23 cellular contexts compared by ENCODE assay signal in genomic region chr5:168471785-168472184, GRCh38. TPM values are rescaled to one million over a fixed set of nuclear protein-coding genes. Genes with fewer than 3 reads are reported as not detected.
DNase-seq lines count a peak whose midpoint lies in the region; ATAC-seq and TF ChIP-seq lines count a peak whose summit lies in the region.
"Had no signal": no experiment of that assay in that cellular context is flagged by ENCODE, and none has a peak within 500 bp of the region (broad histone marks: within the 10 kb centered on the region; RNA-seq: fewer than 3 reads in every experiment).

No MANE protein-coding gene starts in this region.

- H3K36me3 Mint-ChIP-seq in MCF 10A (ENCODE audit: insufficient read depth, unreplicated experiment), result peaks cover 33% of the 10 kb centered on the region
- H3K36me3 Mint-ChIP-seq: CD14-positive monocyte had no signal

- intact Hi-C loops in MCF 10A (cut with micrococcal nuclease), result loop anchor here (1.0 to 5.0 kb wide), 4 partner anchors 15 to 831 kb away; partner anchors contain the start of genes RARS1 and SLIT3
- intact Hi-C loops in breast epithelium (cut with DNase I; ENCODE audit: low total_unique reads), result no loop called here
- intact Hi-C loops in lower leg skin (cut with DNase I; ENCODE audit: low total_unique reads), result no loop called here

- H3K9me3 ChIP-seq in breast epithelium (no peaks in the 10 kb centered on the region), SK-N-SH (no peaks in the 10 kb centered on the region)

- no peak for TF ChIP-seq POLR2A in breast epithelium (IDR thresholded peaks at IDR 0.05)
- no peak for TF ChIP-seq POLR2A in lower leg skin (IDR thresholded peaks at IDR 0.05)

- H3K4me3 ChIP-seq in breast epithelium, result no peak overlapping the region
- H3K4me3 ChIP-seq in SK-N-SH (ENCODE audit: low read depth in 2 of 2, low read length in 1 of 2), result no peak overlapping the region
- no peak overlapping the region for H3K4me3 ChIP-seq in fibroblast of the aortic adventitia (ENCODE audit: low read depth, low read length)
- H3K4me3 ChIP-seq in lower leg skin (ENCODE audit: low read depth, poor library complexity, severe bottlenecking), result no peak overlapping the region
- H3K4me3 ChIP-seq: GM23338, neural progenitor cell had no signal

- peak overlapping the region; percentile 43 for H3K4me2 ChIP-seq in SK-N-SH
- H3K4me2 ChIP-seq: GM23338, neural progenitor cell had no signal

- no peaks in the 10 kb centered on the region for H3K4me1 ChIP-seq in breast epithelium
- peaks cover 9 to 17% of the 10 kb centered on the region in 2 experiments for H3K4me1 ChIP-seq in SK-N-SH (ENCODE audit: control insufficient read depth in 1 of 2, insufficient read depth in 2 of 2, low read depth in 1 of 2, low read length in 1 of 2)
- H3K4me1 ChIP-seq: neural progenitor cell had no signal

- H3K4me3 Mint-ChIP-seq in MCF 10A (ENCODE audit: unreplicated experiment), result no peak overlapping the region
- H3K4me3 Mint-ChIP-seq: activated naive CD8-positive, alpha-beta T cell treated with anti-CD3 and anti-CD28 coated beads, Interleukin-2, amount 50 U/mL, for 24 hours; CD14-positive monocyte; effector memory CD8-positive, alpha-beta T cell; GM23338; neural progenitor cell; T-helper 2 cell treated with Interferon-gamma antibody and Interleukin-4, amounts not matched to agents 5 μg/mL and 100 μg/mL, for 36 hours had no signal

- H3K27me3 Mint-ChIP-seq in MCF 10A (ENCODE audit: insufficient read depth, unreplicated experiment), result no peaks in the 10 kb centered on the region

- CTCF ChIA-PET in MCF 10A (lab: Yijun Ruan, JAX), result interaction anchor here (0.7 to 4.2 kb wide), 5 partner anchors 10 to 202 kb away, joined by 3 to 33 read pairs (median 9); partner anchors contain the start of gene RARS1
- CTCF ChIA-PET in SK-N-SH (lab: Yijun Ruan, JAX), result interaction anchor here (0.5 to 1.1 kb wide), 2 partner anchors 202 to 509 kb away, joined by 3 read pairs; no protein-coding TSS in a partner anchor

- H3K27ac Mint-ChIP-seq in MCF 10A (ENCODE audit: low read depth, unreplicated experiment), result peak overlapping the region; percentile 6
- H3K27ac Mint-ChIP-seq: activated naive CD8-positive, alpha-beta T cell treated with anti-CD3 and anti-CD28 coated beads, Interleukin-2, amount 50 U/mL, for 24 hours; activated T-helper 2 cell treated with anti-CD3 and anti-CD28 coated beads, Interferon-gamma antibody, Interleukin-2, Interleukin-4, amounts not matched to agents 10 μg/mL and 5 μg/mL and 100 μg/mL, durations not matched to agents 14 hours and 24 hours and 36 hours; CD14-positive monocyte; effector memory CD8-positive, alpha-beta T cell; GM23338; neural progenitor cell; T-helper 2 cell treated with Interferon-gamma antibody and Interleukin-4, amounts not matched to agents 5 μg/mL and 100 μg/mL, for 36 hours had no signal

- TF ChIP-seq CTCF in MCF 10A (IDR thresholded peaks at IDR 0.05; ENCODE audit: unreplicated experiment) (no peak), breast epithelium (IDR thresholded peaks at IDR 0.05) (no peak), SK-N-SH (IDR thresholded peaks at IDR 0.05) (no peak), fibroblast of the aortic adventitia (IDR thresholded peaks at IDR 0.05; ENCODE audit: insufficient read depth, low read length) (no peak), lower leg skin (IDR thresholded peaks at IDR 0.05) (no peak)

- H3K27me3 ChIP-seq in breast epithelium, result no peaks in the 10 kb centered on the region
- H3K27me3 ChIP-seq in SK-N-SH (ENCODE audit: insufficient read depth), result no peaks in the 10 kb centered on the region
- H3K27me3 ChIP-seq: neural progenitor cell had no signal

- 88% methylated on average over 4 of the region's 4 CpGs for WGBS in SK-N-SH (ENCODE audit: low lambda C conversion rate)
- WGBS in lower leg skin, 2 donors, result 74 to 78% methylated on average over 4 of the region's 4 CpGs

- peak overlapping the region in 1 of 2 donors; percentile 63 for H3K27ac ChIP-seq in breast epithelium
- peak overlapping the region; percentile 62 to 72; a peak in 3 of 4 replicates for H3K27ac ChIP-seq in SK-N-SH (ENCODE audit: low read depth in 2 of 2, low read length in 1 of 2)
- H3K27ac ChIP-seq: 22Rv1, neural progenitor cell had no signal

- H2AFZ ChIP-seq in SK-N-SH (ENCODE audit: low read depth), result no peak overlapping the region
- H2AFZ ChIP-seq: GM23338, neural progenitor cell had no signal

- H3F3A ChIP-seq in SK-N-SH (replicated peaks; ENCODE audit: insufficient read depth), result peaks cover 8% of the 10 kb centered on the region

- H3K9me2 ChIP-seq in SK-N-SH, result no peaks in the 10 kb centered on the region

- no peak for TF ChIP-seq RAD21 in SK-N-SH (IDR thresholded peaks at IDR 0.05; ENCODE audit: low read length)

- BruUV-seq in MCF 10A (replicated peaks; lab: Mats Ljungman, UMichigan), result no TSS peak

- H3K36me3 ChIP-seq in breast epithelium (no peaks in the 10 kb centered on the region), SK-N-SH (replicated peaks in 1 of 2; ENCODE audit: control insufficient read depth in 1 of 2, insufficient read depth in 2 of 2, low read length in 1 of 2) (peaks cover 0 to 5% of the 10 kb centered on the region in 2 experiments)
- H3K36me3 ChIP-seq: neural progenitor cell had no signal

- ATAC-seq in HG03135 (IDR thresholded peaks at IDR 0.05; ENCODE audit: unreplicated experiment), result no peak
- ATAC-seq in HG03432 (IDR thresholded peaks at IDR 0.05; ENCODE audit: unreplicated experiment), result no peak
- ATAC-seq: activated naive CD8-positive, alpha-beta T cell treated with anti-CD3 and anti-CD28 coated beads, Interleukin-2, amount 50 U/mL, for 24 hours; effector memory CD8-positive, alpha-beta T cell; left colon had no signal

- no peaks in the 10 kb centered on the region for H4K20me1 ChIP-seq in SK-N-SH (ENCODE audit: insufficient read depth)

- no peaks in the 10 kb centered on the region for H3K9me3 Mint-ChIP-seq in MCF 10A (ENCODE audit: unreplicated experiment)
- H3K9me3 Mint-ChIP-seq: activated naive CD8-positive, alpha-beta T cell treated with anti-CD3 and anti-CD28 coated beads, Interleukin-2, amount 50 U/mL, for 24 hours; activated T-helper 2 cell treated with anti-CD3 and anti-CD28 coated beads, Interferon-gamma antibody, Interleukin-2, Interleukin-4, amounts not matched to agents 10 μg/mL and 5 μg/mL and 100 μg/mL, durations not matched to agents 14 hours and 24 hours and 36 hours; CD14-positive monocyte; effector memory CD8-positive, alpha-beta T cell; GM23338; neural progenitor cell; T-helper 2 cell treated with Interferon-gamma antibody and Interleukin-4, amounts not matched to agents 5 μg/mL and 100 μg/mL, for 36 hours had no signal

- DNase-seq in MCF 10A (ENCODE audit: unreplicated experiment), result no peak
- no peak for DNase-seq in breast epithelium (ENCODE audit: low spot score in 2 of 2)
- no peak for DNase-seq in SK-N-SH
- DNase-seq in fibroblast of the aortic adventitia (ENCODE audit: low read depth), result peak; percentile 11
- DNase-seq in lower leg skin (ENCODE audit: low spot score in 2 of 2), result no peak
- no peak for DNase-seq in inferior parietal cortex (ENCODE audit: extremely low spot score)
- DNase-seq: activated naive CD8-positive, alpha-beta T cell treated with anti-CD3 and anti-CD28 coated beads, Interleukin-2, amount 50 U/mL, for 24 hours; DMS153; effector memory CD8-positive, alpha-beta T cell; KBM-7; left colon; NCI-H1105; NCI-H2107; NCI-H526 treated with DMSO at 0.1 percent for 48 hours; stimulated activated CD4-positive, alpha-beta T cell treated with anti-CD3 and anti-CD28 coated beads, Interleukin-12 subunit alpha, Interleukin-12 subunit beta, amount 100 ng/mL, for 4 hours had no signal

- no peaks in the 10 kb centered on the region for H3K79me2 ChIP-seq in SK-N-SH (ENCODE audit: insufficient read depth)

- POLR2A ChIA-PET in MCF 10A (lab: Yijun Ruan, JAX), result interaction anchor here (0.5 kb wide), 1 partner anchor 135 kb away, joined by 3 read pairs; no protein-coding TSS in a partner anchor
- POLR2A ChIA-PET in SK-N-SH (lab: Yijun Ruan, JAX), result no interaction called here

- H3K4me1 Mint-ChIP-seq in MCF 10A (ENCODE audit: insufficient read depth, unreplicated experiment), result peaks cover 15% of the 10 kb centered on the region
- H3K4me1 Mint-ChIP-seq: activated naive CD8-positive, alpha-beta T cell treated with anti-CD3 and anti-CD28 coated beads, Interleukin-2, amount 50 U/mL, for 24 hours; CD14-positive monocyte; GM23338 had no signal

- TF ChIP-seq EP300 in SK-N-SH (IDR thresholded peaks at IDR 0.05; ENCODE audit: borderline replicate concordance in 1 of 2, low read depth in 1 of 2, low read length in 1 of 2), result no peak

- peak overlapping the region; percentile 1; the same call in 1 of the 2 replicates for H3K9ac ChIP-seq in SK-N-SH
- H3K9ac ChIP-seq: neural progenitor cell had no signal

TF ChIP-seq in SK-N-SH, 30 proteins besides CTCF, POLR2A, EP300 and RAD21 (continues in another document):
- TF ChIP-seq TCF12 (IDR thresholded peaks at IDR 0.05), result peak; percentile 26
- TF ChIP-seq ZBTB33 (IDR thresholded peaks at IDR 0.05; ENCODE audit: borderline replicate concordance, low read depth), result no peak

RNA-seq across cellular contexts. Expression of gene RARS1, which starts 14.5 kb away (rescaled TPM):
- total RNA-seq in MCF 10A (2022), result 120 and 127 TPM in 2 replicates
- 100 to 1,000 TPM in 1 of 3 donors, 10 to 100 TPM in 2; 67.7 to 106 (median 96.4) TPM for total RNA-seq in breast epithelium
- polyA plus RNA-seq in SK-N-SH (2012; rRNA removed), result 53.5 and 66.2 TPM in 2 replicates
- 63.7 and 98.5 TPM in 2 replicates for polyA plus RNA-seq in SK-N-SH (2012; cell fraction: cytosol; rRNA removed)
- 70.4 and 141 TPM in 2 replicates for polyA plus RNA-seq in SK-N-SH (2012; cell fraction: nucleus; rRNA removed)
- total RNA-seq in fibroblast of the aortic adventitia (ENCODE audit: low replicate concordance), result 109 and 165 TPM in 2 replicates
- total RNA-seq in lower leg skin, result 10 to 100 TPM; 52.2 to 92.2 (median 68.3) TPM

RNA-seq across cellular contexts. Expression of gene FBLL1, which starts 57.3 kb away (rescaled TPM):
- 0.42 TPM in 1 of 2 replicates, not detected in the other for total RNA-seq in MCF 10A (2022)
- total RNA-seq in breast epithelium, result 1 to 10 TPM in 1 of 3 donors, under 1 TPM in 2; 0.32 to 1.6 (median 0.33) TPM
- 4.4 and 4.5 TPM in 2 replicates for polyA plus RNA-seq in SK-N-SH (2012; rRNA removed)
- 2.3 and 3.7 TPM in 2 replicates for polyA plus RNA-seq in SK-N-SH (2012; cell fraction: cytosol; rRNA removed)
- polyA plus RNA-seq in SK-N-SH (2012; cell fraction: nucleus; rRNA removed), result 4.9 and 6.0 TPM in 2 replicates
- total RNA-seq in fibroblast of the aortic adventitia (ENCODE audit: low replicate concordance), result 0.33 TPM in 1 of 2 replicates, not detected in the other
- total RNA-seq in lower leg skin, result under 1 TPM in 3 of 4 donors, not detected in 1; 0.17 to 0.49 (median 0.36) TPM
- total RNA-seq: activated T-helper 2 cell treated with anti-CD3 and anti-CD28 coated beads, Interferon-gamma antibody, Interleukin-2, Interleukin-4, amounts not matched to agents 10 μg/mL and 5 μg/mL and 100 μg/mL, durations not matched to agents 14 hours and 24 hours and 36 hours; left colon had no signal
- polyA plus RNA-seq: CD14-positive monocyte had no signal
